Comparison of ENCODE assay signal across 8 cellular contexts in genomic region chr12:93244514-93245077, GRCh38.
DNase-seq lines count a peak whose midpoint lies in the region; ATAC-seq and TF ChIP-seq lines count a peak whose summit lies in the region.
"Had no signal": no experiment of that assay in that cellular context is flagged by ENCODE, and none has a peak within 500 bp of the region (broad histone marks: within the 10 kb centered on the region; RNA-seq: fewer than 3 reads in every experiment).

No MANE protein-coding gene starts in this region.

- peaks cover 21% of the 10 kb centered on the region for H3K9me3 ChIP-seq in endodermal cell (ENCODE audit: control insufficient read depth, low read length)

- no peak for DNase-seq in MCF 10A (ENCODE audit: unreplicated experiment)
- peak; percentile 31 to 33 for DNase-seq in stimulated activated CD4-positive, alpha-beta T cell treated with anti-CD3 and anti-CD28 coated beads, Interleukin-2, amount 100 ng/mL, for 24 hours
- no peak for DNase-seq in AG08396 (ENCODE audit: low spot score)
- no peak for DNase-seq in endodermal cell
- no peak for DNase-seq in epidermal melanocyte (ENCODE audit: insufficient read length, low spot score)

- H3K27me3 Mint-ChIP-seq in MCF 10A (ENCODE audit: insufficient read depth, unreplicated experiment) (no peaks in the 10 kb centered on the region), endodermal cell (ENCODE audit: insufficient read depth) (peaks cover 64% of the 10 kb centered on the region)
- H3K27me3 Mint-ChIP-seq: central memory CD8-positive, alpha-beta T cell had no signal

- H3K36me3 Mint-ChIP-seq in MCF 10A (ENCODE audit: insufficient read depth, unreplicated experiment) (no peaks in the 10 kb centered on the region), endodermal cell (ENCODE audit: low read depth) (peaks cover 3% of the 10 kb centered on the region)

- H3K36me3 ChIP-seq in endodermal cell (ENCODE audit: control insufficient read depth, insufficient read depth, low read length), result no peaks in the 10 kb centered on the region

- peaks cover 5% of the 10 kb centered on the region for H3K9me3 Mint-ChIP-seq in MCF 10A (ENCODE audit: unreplicated experiment)
- H3K9me3 Mint-ChIP-seq in endodermal cell, result peaks cover 23% of the 10 kb centered on the region

- H3K27ac ChIP-seq in endodermal cell (ENCODE audit: low read depth, low read length), result no peak overlapping the region

- 96 to 100% methylated on average over 1 to 4 of the region's 4 CpGs for WGBS in endodermal cell (ENCODE audit: insufficient coverage in 1 of 2, insufficient read length in 1 of 2), 2 experiments

- BruUV-seq in MCF 10A (replicated peaks; lab: Mats Ljungman, UMichigan), result TSS peak; percentile 59

- POLR2A ChIA-PET in MCF 10A (lab: Yijun Ruan, JAX), result interaction anchor here (0.6 to 2.2 kb wide), 17 partner anchors 10 to 469 kb away, joined by 3 to 17 read pairs (median 4); partner anchors contain the start of gene NUDT4

- intact Hi-C loops in MCF 10A (cut with micrococcal nuclease), result loop anchor here (5.0 kb wide), 2 partner anchors 117 to 133 kb away; partner anchors contain the start of gene NUDT4

- peaks cover 13% of the 10 kb centered on the region for H3K27me3 ChIP-seq in endodermal cell (ENCODE audit: control insufficient read depth, insufficient read depth, low read length, poor library complexity, severe bottlenecking)

- peaks cover 25% of the 10 kb centered on the region for H3K4me1 Mint-ChIP-seq in MCF 10A (ENCODE audit: insufficient read depth, unreplicated experiment)
- peaks cover 9% of the 10 kb centered on the region for H3K4me1 Mint-ChIP-seq in endodermal cell

- H3K9ac ChIP-seq in endodermal cell (ENCODE audit: extremely low read depth, low read length, poor library complexity, severe bottlenecking), result no peak overlapping the region

- H3K4me3 ChIP-seq in endodermal cell (ENCODE audit: low read length), result no peak overlapping the region

- H3K27ac Mint-ChIP-seq in MCF 10A (ENCODE audit: low read depth, unreplicated experiment) (peak overlapping the region; percentile 69), endodermal cell (no peak overlapping the region)

- peak; percentile 33 for ATAC-seq in GM18511 (IDR thresholded peaks at IDR 0.05; ENCODE audit: unreplicated experiment)
- ATAC-seq in HG03045 (IDR thresholded peaks at IDR 0.05; ENCODE audit: unreplicated experiment), result peak; percentile 43

- CTCF ChIA-PET in MCF 10A (lab: Yijun Ruan, JAX), result interaction anchor here (0.6 to 1.9 kb wide), 13 partner anchors 8 to 257 kb away, joined by 3 to 9 read pairs (median 3); no protein-coding TSS in a partner anchor

- no peaks in the 10 kb centered on the region for H3K4me1 ChIP-seq in endodermal cell (ENCODE audit: control insufficient read depth, insufficient read depth, low read length)

- no peak for TF ChIP-seq CTCF in MCF 10A (IDR thresholded peaks at IDR 0.05; ENCODE audit: unreplicated experiment)
- no peak for TF ChIP-seq CTCF in endodermal cell (conservative IDR thresholded peaks at IDR 0.05)

- H3K4me3 Mint-ChIP-seq in MCF 10A (ENCODE audit: unreplicated experiment) (peak overlapping the region; percentile 56), endodermal cell (no peak overlapping the region)
- H3K4me3 Mint-ChIP-seq: central memory CD8-positive, alpha-beta T cell had no signal

Comparison
In these comparisons a context has a peak if more than half of its experiments do, and no peak if none do; other contexts are left out.
1. DNase-seq: peak in stimulated activated CD4-positive, alpha-beta T cell treated with anti-CD3 and anti-CD28 coated beads, Interleukin-2, amount 100 ng/mL, for 24 hours (2 of 2); none in MCF 10A (single experiment), AG08396 (single experiment), endodermal cell (single experiment) and epidermal melanocyte (single experiment).